Comparison of ENCODE assay signal across 15 cellular contexts in genomic region chr6:158154816-158155215, GRCh38. TPM values are rescaled to one million over a fixed set of nuclear protein-coding genes. Genes with fewer than 3 reads are reported as not detected.
DNase-seq lines count a peak whose midpoint lies in the region; ATAC-seq and TF ChIP-seq lines count a peak whose summit lies in the region.
"Had no signal": no experiment of that assay in that cellular context is flagged by ENCODE, and none has a peak within 500 bp of the region (broad histone marks: within the 10 kb centered on the region; RNA-seq: fewer than 3 reads in every experiment).

No MANE protein-coding gene starts in this region.

- H3K4me3 ChIP-seq in skeletal muscle satellite cell (ENCODE audit: low read length) (no peak overlapping the region), right lobe of liver (no peak overlapping the region)
- H3K4me3 ChIP-seq: BLaER1 treated with 17β-estradiol and CSF1 and Interleukin-3, amounts not matched to agents 10 nM and 100 nM; GM23338 had no signal

- intact Hi-C loops in right lobe of liver (cut with DNase I), result no loop called here

- H3K4me3 Mint-ChIP-seq in glutamatergic neuron (ENCODE audit: unreplicated experiment), result peak overlapping the region; percentile 14
- H3K4me3 Mint-ChIP-seq: CD4-positive, CD25-positive, alpha-beta regulatory T cell; GM23338; HFFc6 had no signal

- no peak for TF ChIP-seq POLR2A in right lobe of liver (IDR thresholded peaks at IDR 0.05)

- H3K27me3 Mint-ChIP-seq in glutamatergic neuron (ENCODE audit: unreplicated experiment), result no peaks in the 10 kb centered on the region
- H3K27me3 Mint-ChIP-seq: CD4-positive, CD25-positive, alpha-beta regulatory T cell had no signal

- no peaks in the 10 kb centered on the region for H3K9me3 Mint-ChIP-seq in glutamatergic neuron (ENCODE audit: unreplicated experiment)
- H3K9me3 Mint-ChIP-seq: CD4-positive, CD25-positive, alpha-beta regulatory T cell; GM23338; HFFc6 had no signal

- H3K4me1 Mint-ChIP-seq in glutamatergic neuron (ENCODE audit: low read depth, unreplicated experiment), result peaks cover 14% of the 10 kb centered on the region
- H3K4me1 Mint-ChIP-seq: GM23338 had no signal

- peak overlapping the region; percentile 96 for H3K27ac Mint-ChIP-seq in glutamatergic neuron (ENCODE audit: unreplicated experiment)
- H3K27ac Mint-ChIP-seq: GM23338, HFFc6 had no signal

- H3K27ac ChIP-seq in right lobe of liver, result no peak overlapping the region
- H3K27ac ChIP-seq: BLaER1 treated with 17β-estradiol and CSF1 and Interleukin-3, amounts not matched to agents 10 nM and 100 nM had no signal

- H3K36me3 Mint-ChIP-seq in glutamatergic neuron (ENCODE audit: unreplicated experiment), result no peaks in the 10 kb centered on the region

- H3K4me2 ChIP-seq in skeletal muscle satellite cell (ENCODE audit: low read length), result peak overlapping the region; percentile 5
- H3K4me2 ChIP-seq: BLaER1 treated with 17β-estradiol and CSF1 and Interleukin-3, amounts not matched to agents 10 nM and 100 nM; GM23338 had no signal

- H3K9ac ChIP-seq in skeletal muscle satellite cell (ENCODE audit: low read depth, low read length), result no peak overlapping the region
- H3K9ac ChIP-seq: BLaER1 treated with 17β-estradiol and CSF1 and Interleukin-3, amounts not matched to agents 10 nM and 100 nM had no signal

- H3K27me3 ChIP-seq in skeletal muscle satellite cell (ENCODE audit: control insufficient read depth, insufficient read depth, low read length) (no peaks in the 10 kb centered on the region), right lobe of liver (no peaks in the 10 kb centered on the region)
- H3K27me3 ChIP-seq: BLaER1 treated with 17β-estradiol and CSF1 and Interleukin-3, amounts not matched to agents 10 nM and 100 nM had no signal

- H3K36me3 ChIP-seq in skeletal muscle satellite cell (ENCODE audit: insufficient read depth, low read length) (peaks cover 14% of the 10 kb centered on the region), right lobe of liver (no peaks in the 10 kb centered on the region)

- WGBS in right lobe of liver (ENCODE audit: insufficient coverage, low coverage, low lambda C conversion rate, missing lambda C conversion rate), result 92% methylated on average over 2 of the region's 8 CpGs

- H3K9me3 ChIP-seq in skeletal muscle satellite cell (replicated peaks; ENCODE audit: low read length) (no peaks in the 10 kb centered on the region), right lobe of liver (no peaks in the 10 kb centered on the region)
- H3K9me3 ChIP-seq: BLaER1 treated with 17β-estradiol and CSF1 and Interleukin-3, amounts not matched to agents 10 nM and 100 nM had no signal

- DNase-seq in DMS79 (lab: John Stamatoyannopoulos, UW) (peak; percentile 70), NCI-H187 (lab: John Stamatoyannopoulos, UW) (peak; percentile 9 to 73), glutamatergic neuron (peak; percentile 54), right lobe of liver (no peak), EL (no peak)
- no peak for DNase-seq in stimulated activated CD4-positive, alpha-beta T cell treated with anti-CD3 and anti-CD28 coated beads, Interleukin-12 subunit alpha, Interleukin-12 subunit beta, amount 100 ng/mL, for 4 hours
- DNase-seq: ACHN; CD4-positive, CD25-positive, alpha-beta regulatory T cell; GDM1; H7; HFFc6 had no signal

- H3K4me1 ChIP-seq in skeletal muscle satellite cell (ENCODE audit: control insufficient read depth, insufficient read depth, low read length), result peaks cover 13% of the 10 kb centered on the region
- H3K4me1 ChIP-seq in right lobe of liver, result peaks cover 0 to 6% (median 0%) of the 10 kb centered on the region in 4 donors

- TF ChIP-seq CTCF in glutamatergic neuron (IDR thresholded peaks at IDR 0.05; ENCODE audit: partially characterized antibody, unreplicated experiment) (no peak), right lobe of liver (IDR thresholded peaks at IDR 0.05) (no peak)

- ATAC-seq in right lobe of liver, result no peak
- ATAC-seq: GM23338, HepG2 had no signal

RNA-seq across cellular contexts. Expression of gene SERAC1, which starts 13.2 kb away (rescaled TPM):
- total RNA-seq in glutamatergic neuron (ENCODE audit: unreplicated experiment) (29.7 TPM), right lobe of liver (1 to 10 TPM; 3.0 to 5.1 (median 4.4) TPM)
- 3.1 and 3.8 TPM in 2 replicates for total RNA-seq in skeletal muscle satellite cell (2012; rRNA removed)

RNA-seq across cellular contexts. Expression of gene GTF2H5, which starts 13.3 kb away (rescaled TPM):
- total RNA-seq in glutamatergic neuron (ENCODE audit: unreplicated experiment) (16.0 TPM), right lobe of liver (10 to 100 TPM in 4 of 6 experiments, 1 to 10 TPM in 2; 3.4 to 16.3 (median 11.8) TPM)
- 6.1 and 8.1 TPM in 2 replicates for total RNA-seq in skeletal muscle satellite cell (2012; rRNA removed)

Comparison
In these comparisons a context has a peak if more than half of its experiments do, and no peak if none do; other contexts are left out.
1. DNase-seq: peak in DMS79 (single experiment), NCI-H187 (2 of 2) and glutamatergic neuron (single experiment); none in right lobe of liver (0 of 3), stimulated activated CD4-positive, alpha-beta T cell treated with anti-CD3 and anti-CD28 coated beads, Interleukin-12 subunit alpha, Interleukin-12 subunit beta, amount 100 ng/mL, for 4 hours (single experiment) and EL (single experiment).